In the genomic region with DNA sequence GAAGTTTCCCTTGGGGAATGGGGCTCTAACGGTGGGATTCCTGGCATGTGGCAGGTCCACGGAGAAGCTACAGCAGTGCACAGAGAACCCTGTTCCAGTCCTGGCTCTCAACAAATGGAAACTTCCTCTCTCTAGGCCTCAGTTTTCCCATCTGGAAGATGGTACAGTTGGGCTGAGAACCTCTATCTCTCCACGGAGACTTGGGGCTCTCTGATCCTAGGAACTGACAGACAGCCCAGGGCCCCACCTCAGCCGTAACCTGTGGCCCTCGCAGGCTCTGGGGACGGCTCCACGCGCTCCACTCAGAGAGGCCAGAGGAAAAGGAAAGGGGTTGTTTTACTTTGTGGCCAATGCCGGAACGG, we compare ENCODE assay signal across 15 cellular contexts. TPM values are rescaled to one million over a fixed set of nuclear protein-coding genes. Genes with fewer than 3 reads are reported as not detected.
A peak's percentile ranks its signal among the peaks of the same experiment; 100 is the strongest.
DNase-seq lines count a peak whose midpoint lies in the region; ATAC-seq and TF ChIP-seq lines count a peak whose summit lies in the region.
"Had no signal": no experiment of that assay in that cellular context is flagged by ENCODE, and none has a peak within 500 bp of the region (broad histone marks: within the 10 kb centered on the region; RNA-seq: fewer than 3 reads in every experiment).

No MANE protein-coding gene starts in this region.

- no peak overlapping the region for H3K27ac ChIP-seq in CD4-positive, CD25-positive, alpha-beta regulatory T cell (ENCODE audit: insufficient read depth, low read length, poor library complexity, severe bottlenecking)
- no peak overlapping the region for H3K27ac ChIP-seq in GM23338 (ENCODE audit: low read depth)
- H3K27ac ChIP-seq: esophagus muscularis mucosa, left lung had no signal

- H3F3A ChIP-seq in GM23338 (replicated peaks; ENCODE audit: low read depth) = peaks cover 18% of the 10 kb centered on the region

- peaks cover 0 to 54% (median 27%) of the 10 kb centered on the region in 4 donors for H3K4me1 Mint-ChIP-seq in CD4-positive, CD25-positive, alpha-beta regulatory T cell
- peaks cover 15% of the 10 kb centered on the region for H3K4me1 Mint-ChIP-seq in GM23338
- peaks cover 43% of the 10 kb centered on the region for H3K4me1 Mint-ChIP-seq in central memory CD8-positive, alpha-beta T cell
- H3K4me1 Mint-ChIP-seq in nephron = peaks cover 29% of the 10 kb centered on the region
- H3K4me1 Mint-ChIP-seq in chondrocyte (ENCODE audit: low read depth) = peaks cover 24% of the 10 kb centered on the region

- no peak for DNase-seq in CD4-positive, CD25-positive, alpha-beta regulatory T cell
- DNase-seq in GM23338 (ENCODE audit: low spot score) = no peak
- DNase-seq in central memory CD8-positive, alpha-beta T cell (ENCODE audit: low spot score in 2 of 2) = no peak
- DNase-seq in chondrocyte (ENCODE audit: low spot score) = no peak
- DNase-seq in GM03348 (ENCODE audit: low spot score) = no peak
- DNase-seq: activated CD4-positive, alpha-beta T cell treated with anti-CD3 and anti-CD28 coated beads, Interleukin-2, amount 50 U/mL, for 1 hour; HCEC 1CT; left lung; MM.1S; stimulated activated naive B cell treated with anti-CD40 and anti-IgM and Interleukin-4, amounts not matched to agents 10 μg/mL and 1 μg/mL and 100 μg/mL, for 72 hours; transverse colon had no signal

- H3K4me3 Mint-ChIP-seq in CD4-positive, CD25-positive, alpha-beta regulatory T cell = peak overlapping the region; percentile 72 to 94 (median 86)
- H3K4me3 Mint-ChIP-seq in GM23338 (no peak overlapping the region), nephron (peak overlapping the region; percentile 84 to 89 (median 86)), chondrocyte (ENCODE audit: unreplicated experiment) (no peak overlapping the region)
- peak overlapping the region; percentile 74 for H3K4me3 Mint-ChIP-seq in central memory CD8-positive, alpha-beta T cell

- no peaks in the 10 kb centered on the region for H3K9me3 ChIP-seq in CD4-positive, CD25-positive, alpha-beta regulatory T cell (ENCODE audit: control insufficient read depth in 2 of 2, low read length in 2 of 2)
- H3K9me3 ChIP-seq: esophagus muscularis mucosa, left lung, transverse colon had no signal

- no peaks in the 10 kb centered on the region for H3K36me3 Mint-ChIP-seq in CD4-positive, CD25-positive, alpha-beta regulatory T cell
- H3K36me3 Mint-ChIP-seq in GM23338 (ENCODE audit: low read depth) = no peaks in the 10 kb centered on the region; the same call in 2 of the 3 replicates
- H3K36me3 Mint-ChIP-seq in central memory CD8-positive, alpha-beta T cell (ENCODE audit: insufficient read depth) = peaks cover 9% of the 10 kb centered on the region
- H3K36me3 Mint-ChIP-seq in nephron (ENCODE audit: low read depth) = no peaks in the 10 kb centered on the region
- H3K36me3 Mint-ChIP-seq in chondrocyte (ENCODE audit: low read depth) = no peaks in the 10 kb centered on the region
- H3K36me3 Mint-ChIP-seq: stimulated activated naive B cell treated with anti-CD40 and anti-IgM and Interleukin-4, amounts not matched to agents 10 μg/mL and 1 μg/mL and 100 μg/mL, for 72 hours had no signal

- H3K36me3 ChIP-seq in CD4-positive, CD25-positive, alpha-beta regulatory T cell (ENCODE audit: control insufficient read depth, insufficient read depth, low read length) = no peaks in the 10 kb centered on the region
- H3K36me3 ChIP-seq in GM23338 (ENCODE audit: insufficient read depth) = no peaks in the 10 kb centered on the region
- H3K36me3 ChIP-seq: esophagus muscularis mucosa, left lung, transverse colon had no signal

- TF ChIP-seq CTCF in GM23338 (conservative IDR thresholded peaks at IDR 0.05; ENCODE audit: low read depth in 2 of 2) (no peak), nephron (IDR thresholded peaks at IDR 0.05; ENCODE audit: unreplicated experiment in 3 of 3) (no peak), chondrocyte (IDR thresholded peaks at IDR 0.05) (no peak)

- H4K20me1 ChIP-seq in GM23338 (replicated peaks; ENCODE audit: insufficient read depth) = no peaks in the 10 kb centered on the region

- H3K4me1 ChIP-seq in CD4-positive, CD25-positive, alpha-beta regulatory T cell (ENCODE audit: control insufficient read depth, insufficient read depth, low read length, poor library complexity, severe bottlenecking) = peaks cover 50% of the 10 kb centered on the region
- peaks cover 28% of the 10 kb centered on the region for H3K4me1 ChIP-seq in GM23338 (ENCODE audit: insufficient read depth)

- H3K79me2 ChIP-seq in GM23338 (replicated peaks; ENCODE audit: insufficient read depth) = no peaks in the 10 kb centered on the region; the same call in 1 of the 2 replicates

- H3K27ac Mint-ChIP-seq in CD4-positive, CD25-positive, alpha-beta regulatory T cell = peak overlapping the region in 2 of 3 donors; percentile 1 to 93
- no peak overlapping the region for H3K27ac Mint-ChIP-seq in GM23338
- peak overlapping the region; percentile 55 for H3K27ac Mint-ChIP-seq in central memory CD8-positive, alpha-beta T cell (ENCODE audit: low read depth)
- peak overlapping the region; percentile 86 to 95 (median 94) for H3K27ac Mint-ChIP-seq in nephron
- no peak overlapping the region for H3K27ac Mint-ChIP-seq in chondrocyte (ENCODE audit: unreplicated experiment)

- H3K9me2 ChIP-seq in GM23338 (ENCODE audit: insufficient read depth) = no peaks in the 10 kb centered on the region

- H3K9me3 Mint-ChIP-seq in CD4-positive, CD25-positive, alpha-beta regulatory T cell = peaks cover 0 to under 1% (median 0%) of the 10 kb centered on the region in 7 donors
- H3K9me3 Mint-ChIP-seq in GM23338 = no peaks in the 10 kb centered on the region
- no peaks in the 10 kb centered on the region for H3K9me3 Mint-ChIP-seq in central memory CD8-positive, alpha-beta T cell
- no peaks in the 10 kb centered on the region for H3K9me3 Mint-ChIP-seq in nephron
- no peaks in the 10 kb centered on the region for H3K9me3 Mint-ChIP-seq in chondrocyte (ENCODE audit: low read depth)
- H3K9me3 Mint-ChIP-seq: stimulated activated naive B cell treated with anti-CD40 and anti-IgM and Interleukin-4, amounts not matched to agents 10 μg/mL and 1 μg/mL and 100 μg/mL, for 72 hours had no signal

- H3K4me3 ChIP-seq in CD4-positive, CD25-positive, alpha-beta regulatory T cell (ENCODE audit: low read depth, low read length) = no peak overlapping the region
- no peak overlapping the region for H3K4me3 ChIP-seq in GM23338
- H3K4me3 ChIP-seq: esophagus muscularis mucosa, GM12878, left lung, transverse colon had no signal

- peaks cover under 1% of the 10 kb centered on the region for H3K27me3 Mint-ChIP-seq in CD4-positive, CD25-positive, alpha-beta regulatory T cell
- H3K27me3 Mint-ChIP-seq in GM23338 (ENCODE audit: insufficient read depth, low read depth, poor library complexity) (peaks cover 15% of the 10 kb centered on the region), nephron (ENCODE audit: low read depth) (peaks cover under 1% of the 10 kb centered on the region), chondrocyte (ENCODE audit: low read depth) (no peaks in the 10 kb centered on the region)
- H3K27me3 Mint-ChIP-seq in central memory CD8-positive, alpha-beta T cell = no peaks in the 10 kb centered on the region

- peak overlapping the region; percentile 55; the same call in 1 of the 2 replicates for H3K4me2 ChIP-seq in GM23338

- no peak overlapping the region for H2AFZ ChIP-seq in GM23338

- ATAC-seq in CD4-positive, CD25-positive, alpha-beta regulatory T cell (ENCODE audit: low read depth in 2 of 2) = no peak
- ATAC-seq in GM23338 (no peak), GM21786 (IDR thresholded peaks at IDR 0.05; ENCODE audit: unreplicated experiment) (no peak)
- ATAC-seq in central memory CD8-positive, alpha-beta T cell (replicated peaks; ENCODE audit: extremely low read depth, poor library complexity, severe bottlenecking) = no peak
- ATAC-seq: GM12878 had no signal

- no peaks in the 10 kb centered on the region for H3K27me3 ChIP-seq in CD4-positive, CD25-positive, alpha-beta regulatory T cell (ENCODE audit: control insufficient read depth, insufficient read depth, low read length)
- peaks cover 23% of the 10 kb centered on the region for H3K27me3 ChIP-seq in GM23338 (ENCODE audit: insufficient read depth)

RNA-seq across cellular contexts. Expression of a gene that starts 4.5 kb away (rescaled TPM):
- total RNA-seq in CD4-positive, CD25-positive, alpha-beta regulatory T cell = 84.8 TPM
- polyA plus RNA-seq in CD4-positive, CD25-positive, alpha-beta regulatory T cell = 10 to 100 TPM in 3 of 4 donors, 1 to 10 TPM in 1; 7.1 to 11.4 (median 10.6) TPM
- total RNA-seq in GM23338 (2014; rRNA removed; shearing (Covaris generic)) = 32.8 and 38.8 TPM in 2 replicates
- polyA plus RNA-seq in GM23338 (2016; fragmentation: Nextera tagmentation; extraction: Ambion mirVana) = 36.7 and 39.2 TPM in 2 replicates
- total RNA-seq in chondrocyte = 37.7 to 42.7 TPM (median 40.0 TPM) in 3 replicates

Comparison
In these comparisons a context has a peak if more than half of its experiments do, and no peak if none do; other contexts are left out.
1. H3K27ac Mint-ChIP-seq: peak in CD4-positive, CD25-positive, alpha-beta regulatory T cell (2 of 3), central memory CD8-positive, alpha-beta T cell (single experiment) and nephron (3 of 3); none in GM23338 (single experiment) and chondrocyte (single experiment).
2. H3K4me3 Mint-ChIP-seq: peak in CD4-positive, CD25-positive, alpha-beta regulatory T cell (4 of 4), central memory CD8-positive, alpha-beta T cell (single experiment) and nephron (3 of 3); none in GM23338 (single experiment) and chondrocyte (single experiment).